1 cellular context compared by ENCODE assay signal in the genomic region with DNA sequence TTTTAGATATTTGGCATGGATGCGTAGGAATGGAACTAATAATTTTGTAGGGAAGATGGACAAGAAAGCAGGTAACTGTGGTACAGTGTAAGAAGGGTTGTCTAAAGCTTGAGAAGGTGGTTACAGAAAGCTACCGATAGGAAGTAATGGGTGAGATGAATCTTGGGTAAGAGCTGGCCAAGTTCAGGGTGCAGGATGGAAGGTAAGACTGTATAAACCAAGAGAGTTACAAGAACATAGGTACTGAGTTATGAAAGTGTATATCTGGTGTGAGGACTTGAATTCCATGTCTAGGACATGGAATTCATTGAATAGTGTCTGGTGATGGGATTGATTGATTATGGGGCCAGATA.
TF ChIP-seq lines count a peak whose summit lies in the region.

No MANE protein-coding gene starts in this region.

TF ChIP-seq in liver, 16 proteins besides CTCF, POLR2A, EP300 and RAD21 (continued from another document):
- TF ChIP-seq, protein P1, sequence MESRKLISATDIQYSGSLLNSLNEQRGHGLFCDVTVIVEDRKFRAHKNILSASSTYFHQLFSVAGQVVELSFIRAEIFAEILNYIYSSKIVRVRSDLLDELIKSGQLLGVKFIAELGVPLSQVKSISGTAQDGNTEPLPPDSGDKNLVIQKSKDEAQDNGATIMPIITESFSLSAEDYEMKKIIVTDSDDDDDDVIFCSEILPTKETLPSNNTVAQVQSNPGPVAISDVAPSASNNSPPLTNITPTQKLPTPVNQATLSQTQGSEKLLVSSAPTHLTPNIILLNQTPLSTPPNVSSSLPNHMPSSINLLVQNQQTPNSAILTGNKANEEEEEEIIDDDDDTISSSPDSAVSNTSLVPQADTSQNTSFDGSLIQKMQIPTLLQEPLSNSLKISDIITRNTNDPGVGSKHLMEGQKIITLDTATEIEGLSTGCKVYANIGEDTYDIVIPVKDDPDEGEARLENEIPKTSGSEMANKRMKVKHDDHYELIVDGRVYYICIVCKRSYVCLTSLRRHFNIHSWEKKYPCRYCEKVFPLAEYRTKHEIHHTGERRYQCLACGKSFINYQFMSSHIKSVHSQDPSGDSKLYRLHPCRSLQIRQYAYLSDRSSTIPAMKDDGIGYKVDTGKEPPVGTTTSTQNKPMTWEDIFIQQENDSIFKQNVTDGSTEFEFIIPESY (IDR thresholded peaks at IDR 0.05) = no peak
- TF ChIP-seq, protein P2, sequence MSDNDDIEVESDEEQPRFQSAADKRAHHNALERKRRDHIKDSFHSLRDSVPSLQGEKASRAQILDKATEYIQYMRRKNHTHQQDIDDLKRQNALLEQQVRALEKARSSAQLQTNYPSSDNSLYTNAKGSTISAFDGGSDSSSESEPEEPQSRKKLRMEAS (IDR thresholded peaks at IDR 0.05) = no peak
- TF ChIP-seq NR2F2 (IDR thresholded peaks at IDR 0.05) = no peak
- no peak for TF ChIP-seq SP1 (IDR thresholded peaks at IDR 0.05)
